Comparison of ENCODE assay signal across 10 cellular contexts in genomic region chr4:6272863-6273660, GRCh38. TPM values are rescaled to one million over a fixed set of nuclear protein-coding genes. Genes with fewer than 3 reads are reported as not detected.
DNase-seq lines count a peak whose midpoint lies in the region; ATAC-seq and TF ChIP-seq lines count a peak whose summit lies in the region.
"Had no signal": no experiment of that assay in that cellular context is flagged by ENCODE, and none has a peak within 500 bp of the region (broad histone marks: within the 10 kb centered on the region; RNA-seq: fewer than 3 reads in every experiment).

No MANE protein-coding gene starts in this region.

- peaks cover 2% of the 10 kb centered on the region for H3K27me3 Mint-ChIP-seq in activated naive CD4-positive, alpha-beta T cell treated with anti-CD3 and anti-CD28 coated beads for 36 hours (ENCODE audit: low read depth)

- H3K9me3 ChIP-seq in breast epithelium (no peaks in the 10 kb centered on the region), left lung (no peaks in the 10 kb centered on the region), uterus (no peaks in the 10 kb centered on the region)

- no peaks in the 10 kb centered on the region for H3K27me3 ChIP-seq in breast epithelium
- H3K27me3 ChIP-seq in left lung, result peaks cover 0 to 36% of the 10 kb centered on the region in 2 donors
- no peaks in the 10 kb centered on the region for H3K27me3 ChIP-seq in uterus

- no peaks in the 10 kb centered on the region for H3K36me3 Mint-ChIP-seq in activated naive CD4-positive, alpha-beta T cell treated with anti-CD3 and anti-CD28 coated beads for 36 hours (ENCODE audit: low read depth)
- H3K36me3 Mint-ChIP-seq: activated naive CD8-positive, alpha-beta T cell treated with anti-CD3 and anti-CD28 coated beads, Interleukin-2, amount 10 ng/mL, durations not matched to agents 7 days and 5 days had no signal

- H3K4me3 ChIP-seq in breast epithelium, result peak overlapping the region in 1 of 3 donors; percentile 42
- H3K4me3 ChIP-seq in left lung, result no peak overlapping the region
- peak overlapping the region in 1 of 2 donors; percentile 99 for H3K4me3 ChIP-seq in uterus

- in situ Hi-C loops in G401 (cut with HindIII; ENCODE audit: low sequenced_read_pairs), result no loop called here

- H3K27ac Mint-ChIP-seq in activated naive CD4-positive, alpha-beta T cell treated with anti-CD3 and anti-CD28 coated beads for 36 hours, result no peak overlapping the region
- H3K27ac Mint-ChIP-seq: activated naive CD8-positive, alpha-beta T cell treated with anti-CD3 and anti-CD28 coated beads, Interleukin-2, amount 10 ng/mL, durations not matched to agents 7 days and 5 days had no signal

- H3K4me1 Mint-ChIP-seq in activated naive CD4-positive, alpha-beta T cell treated with anti-CD3 and anti-CD28 coated beads for 36 hours (ENCODE audit: low read depth), result peaks cover 10% of the 10 kb centered on the region

- TF ChIP-seq CTCF in breast epithelium (IDR thresholded peaks at IDR 0.05) (no peak), left lung (IDR thresholded peaks at IDR 0.05) (no peak), uterus (IDR thresholded peaks at IDR 0.05) (peak in 1 of 4 experiments; percentile 9)

- H3K4me3 Mint-ChIP-seq in activated naive CD4-positive, alpha-beta T cell treated with anti-CD3 and anti-CD28 coated beads for 36 hours, result no peak overlapping the region
- H3K4me3 Mint-ChIP-seq: activated naive CD8-positive, alpha-beta T cell treated with anti-CD3 and anti-CD28 coated beads, Interleukin-2, amount 10 ng/mL, durations not matched to agents 7 days and 5 days had no signal

- H3K27ac ChIP-seq in breast epithelium (peak overlapping the region; percentile 79 to 87), left lung (peak overlapping the region; percentile 48 to 62), uterus (peak overlapping the region; percentile 93 to 94)

- H3K9me3 Mint-ChIP-seq in activated naive CD4-positive, alpha-beta T cell treated with anti-CD3 and anti-CD28 coated beads for 36 hours, result no peaks in the 10 kb centered on the region
- H3K9me3 Mint-ChIP-seq: activated naive CD8-positive, alpha-beta T cell treated with anti-CD3 and anti-CD28 coated beads, Interleukin-2, amount 10 ng/mL, durations not matched to agents 7 days and 5 days had no signal

- intact Hi-C loops in Right ventricle myocardium superior (cut with DNase I), result no loop called here
- intact Hi-C loops in cardiac septum (cut with DNase I), result no loop called here
- intact Hi-C loops in breast epithelium (cut with DNase I; ENCODE audit: low total_unique reads), result no loop called here
- intact Hi-C loops in left lung (cut with DNase I), result no loop called here
- intact Hi-C loops in uterus (cut with DNase I; ENCODE audit: low total_unique reads), result no loop called here
- intact Hi-C loops in activated naive CD4-positive, alpha-beta T cell treated with anti-CD3 and anti-CD28 coated beads for 36 hours (cut with micrococcal nuclease), result no loop called here

- no peak for ATAC-seq in Right ventricle myocardium superior (ENCODE audit: poor library complexity)
- ATAC-seq in left lung, result peak; percentile 31
- no peak for ATAC-seq in HG03280 (IDR thresholded peaks at IDR 0.05; ENCODE audit: unreplicated experiment)

- H3K36me3 ChIP-seq in breast epithelium (no peaks in the 10 kb centered on the region), left lung (no peaks in the 10 kb centered on the region), uterus (no peaks in the 10 kb centered on the region)

- TF ChIP-seq POLR2A in breast epithelium (IDR thresholded peaks at IDR 0.05), result no peak
- TF ChIP-seq POLR2A in uterus (IDR thresholded peaks at IDR 0.05), result peak; percentile 37 to 49

- peaks cover 11 to 25% of the 10 kb centered on the region in 2 donors for H3K4me1 ChIP-seq in breast epithelium
- H3K4me1 ChIP-seq in left lung, result peaks cover 36 to 66% of the 10 kb centered on the region in 2 donors
- H3K4me1 ChIP-seq in uterus, result peaks cover 31 to 44% of the 10 kb centered on the region in 2 donors

- DNase-seq in Right ventricle myocardium superior (peak; percentile 39), cardiac septum (ENCODE audit: low spot score) (no peak), breast epithelium (ENCODE audit: low spot score in 2 of 2) (no peak), left lung (peak; percentile 50 to 72), uterus (peak in 1 of 2 donors; percentile 60), G401 (ENCODE audit: low spot score) (no peak)
- DNase-seq in activated naive CD4-positive, alpha-beta T cell treated with anti-CD3 and anti-CD28 coated beads for 36 hours, result no peak
- DNase-seq: activated naive CD8-positive, alpha-beta T cell treated with anti-CD3 and anti-CD28 coated beads, Interleukin-2, amount 10 ng/mL, durations not matched to agents 7 days and 5 days; stimulated activated naive CD4-positive, alpha-beta T cell treated with Interleukin-2 at 50 U/mL for 16 hours had no signal

- CTCF ChIA-PET in activated naive CD4-positive, alpha-beta T cell treated with anti-CD3 and anti-CD28 coated beads for 36 hours (lab: Charles Lee), result interaction anchor here (0.8 to 2.5 kb wide), 3 partner anchors 23 to 59 kb away, joined by 3 to 9 read pairs (median 5); no protein-coding TSS in a partner anchor

RNA-seq across cellular contexts. Expression of gene WFS1, which starts 3.4 kb away (rescaled TPM):
- total RNA-seq in Right ventricle myocardium superior (81.7 TPM), cardiac septum (48.4 TPM), breast epithelium (10 to 100 TPM; 32.5 to 58.3 (median 37.1) TPM), left lung (100 to 1,000 TPM in 1 of 2 donors, 10 to 100 TPM in 1; 40.1 to 103 TPM), uterus (100 to 1,000 TPM in 1 of 4 donors, 10 to 100 TPM in 3; 27.5 to 118 (median 51.9) TPM)
- 8.2 and 9.3 TPM in 2 replicates for total RNA-seq in G401 (2014; rRNA removed; shearing (Covaris generic))
- 1 to 10 TPM; 3.6 to 4.5 TPM for total RNA-seq in activated naive CD4-positive, alpha-beta T cell treated with anti-CD3 and anti-CD28 coated beads for 36 hours

Comparison
In these comparisons a context has a peak if more than half of its experiments do, and no peak if none do; other contexts are left out.
1. DNase-seq: peak in Right ventricle myocardium superior (single experiment) and left lung (2 of 2); none in cardiac septum (single experiment), breast epithelium (0 of 2), G401 (single experiment) and activated naive CD4-positive, alpha-beta T cell treated with anti-CD3 and anti-CD28 coated beads for 36 hours (single experiment).
2. Peak in every context shown above with its lines, with median percentiles within 50 percentile points of each other: H3K27ac ChIP-seq.